Comparison of ENCODE assay signal across 11 cellular contexts in the genomic region with DNA sequence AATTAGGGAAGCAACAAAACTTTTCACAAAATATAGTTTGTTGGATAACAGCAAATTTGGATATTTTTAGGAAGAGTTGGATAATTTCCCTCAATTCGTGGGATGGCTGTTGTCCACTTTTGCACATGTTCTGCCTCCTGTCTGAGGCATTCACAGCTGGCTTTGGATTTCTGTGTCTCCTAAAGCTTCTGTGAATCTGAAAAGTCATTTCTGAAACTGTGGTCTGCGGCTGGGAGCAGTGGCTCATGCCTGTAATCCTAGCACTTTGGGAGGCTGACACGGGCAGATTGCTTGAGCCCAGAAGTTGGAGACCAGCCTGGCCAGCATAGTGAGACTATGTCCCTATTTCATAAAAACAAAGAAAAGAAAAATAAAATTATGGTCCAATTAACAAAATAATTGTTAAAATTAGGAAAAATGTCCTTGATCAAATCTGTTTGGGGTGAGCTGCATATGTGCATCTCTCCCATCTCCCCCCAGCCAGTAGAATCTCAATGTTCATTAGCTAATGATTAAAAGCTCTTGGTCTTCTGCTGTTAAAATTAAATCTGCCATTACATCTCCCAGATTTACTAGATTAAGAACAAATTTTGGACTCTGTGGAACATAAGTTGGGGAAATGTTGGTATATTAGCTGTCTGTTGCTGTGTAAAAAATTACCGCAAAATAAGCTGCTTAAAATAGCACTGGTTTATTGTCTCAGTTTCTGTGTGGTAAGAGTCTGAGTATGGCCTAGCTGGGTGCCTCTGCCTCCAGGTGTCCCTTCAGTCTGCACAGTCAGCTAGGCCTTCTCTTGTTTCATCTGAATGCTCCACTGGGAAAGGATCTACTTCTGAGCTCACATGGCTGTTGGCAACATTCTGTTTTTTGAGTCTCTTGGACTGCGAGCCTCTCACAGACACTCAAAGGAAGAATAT.
DNase-seq lines count a peak whose midpoint lies in the region; ATAC-seq and TF ChIP-seq lines count a peak whose summit lies in the region.
"Had no signal": no experiment of that assay in that cellular context is flagged by ENCODE, and none has a peak within 500 bp of the region (broad histone marks: within the 10 kb centered on the region; RNA-seq: fewer than 3 reads in every experiment).

No MANE protein-coding gene starts in this region.

- WGBS in upper lobe of left lung, 2 donors, result 80 to 85% methylated on average over 5 of the region's 5 CpGs
- 60% methylated on average over 5 of the region's 5 CpGs for WGBS in suprapubic skin

- DNase-seq in NAMALWA (ENCODE audit: low spot score), result peak; percentile 15
- peak in 1 of 3 donors; percentile 7 for DNase-seq in mucosa of descending colon
- no peak for DNase-seq in effector CD8-positive, alpha-beta T cell (lab: John Stamatoyannopoulos, UW)
- no peak for DNase-seq in upper lobe of left lung
- DNase-seq in suprapubic skin (ENCODE audit: low spot score in 2 of 2), result no peak
- DNase-seq in ACHN, result no peak
- DNase-seq: activated effector memory CD4-positive, alpha-beta T cell treated with Interleukin-2 at 50 U/mL for 16 hours; NCI-H82; stimulated activated CD4-positive, alpha-beta T cell treated with anti-CD3 and anti-CD28 coated beads, Interleukin-2, amount 100 ng/mL, for 48 hours had no signal

- no peak for TF ChIP-seq EP300 in upper lobe of left lung (IDR thresholded peaks at IDR 0.05)
- no peak for TF ChIP-seq EP300 in suprapubic skin (IDR thresholded peaks at IDR 0.05)

- H3K9me3 ChIP-seq in mucosa of descending colon, result no peaks in the 10 kb centered on the region
- H3K9me3 ChIP-seq in upper lobe of left lung, result no peaks in the 10 kb centered on the region
- no peaks in the 10 kb centered on the region for H3K9me3 ChIP-seq in suprapubic skin

- TF ChIP-seq CTCF in mucosa of descending colon (IDR thresholded peaks at IDR 0.05), result no peak
- TF ChIP-seq CTCF in upper lobe of left lung (IDR thresholded peaks at IDR 0.05), result no peak
- no peak for TF ChIP-seq CTCF in suprapubic skin (IDR thresholded peaks at IDR 0.05)

- TF ChIP-seq POLR2A in upper lobe of left lung (IDR thresholded peaks at IDR 0.05), result no peak
- TF ChIP-seq POLR2A in suprapubic skin (IDR thresholded peaks at IDR 0.05), result no peak

- H3K27me3 ChIP-seq in upper lobe of left lung, result no peaks in the 10 kb centered on the region
- H3K27me3 ChIP-seq in suprapubic skin, result no peaks in the 10 kb centered on the region

- in situ Hi-C loops in ACHN (cut with HindIII; ENCODE audit: low pct_ligation_motif_present, low pct_unique_long_range_greater_than_20kb, low sequenced_read_pairs), result no loop called here

- H3K27ac ChIP-seq in upper lobe of left lung, result no peak overlapping the region
- no peak overlapping the region for H3K27ac ChIP-seq in suprapubic skin

- ATAC-seq in GM18858 (IDR thresholded peaks at IDR 0.05; ENCODE audit: unreplicated experiment) (peak; percentile 98), HG02571 (IDR thresholded peaks at IDR 0.05; ENCODE audit: unreplicated experiment) (peak; percentile 98), mucosa of descending colon (peak; percentile 39), upper lobe of left lung (ENCODE audit: low FRiP score in 2 of 2) (no peak)

- H3K36me3 ChIP-seq in mucosa of descending colon (ENCODE audit: low read depth) (no peaks in the 10 kb centered on the region), upper lobe of left lung (no peaks in the 10 kb centered on the region), suprapubic skin (no peaks in the 10 kb centered on the region)

- no peaks in the 10 kb centered on the region for H3K4me1 ChIP-seq in mucosa of descending colon (ENCODE audit: low read depth)
- H3K4me1 ChIP-seq in upper lobe of left lung, result no peaks in the 10 kb centered on the region
- H3K4me1 ChIP-seq in suprapubic skin, result no peaks in the 10 kb centered on the region

- H3K4me3 ChIP-seq in mucosa of descending colon (no peak overlapping the region), upper lobe of left lung (no peak overlapping the region), suprapubic skin (no peak overlapping the region)

- intact Hi-C loops in mucosa of descending colon (cut with DNase I, micrococcal nuclease), result no loop called here

Comparison
In these comparisons a context has a peak if more than half of its experiments do, and no peak if none do; other contexts are left out.
1. ATAC-seq: peak in GM18858 (single experiment), HG02571 (single experiment) and mucosa of descending colon (single experiment); none in upper lobe of left lung (0 of 2).